ENCODE assay signal across 18 cellular contexts in the genomic region with DNA sequence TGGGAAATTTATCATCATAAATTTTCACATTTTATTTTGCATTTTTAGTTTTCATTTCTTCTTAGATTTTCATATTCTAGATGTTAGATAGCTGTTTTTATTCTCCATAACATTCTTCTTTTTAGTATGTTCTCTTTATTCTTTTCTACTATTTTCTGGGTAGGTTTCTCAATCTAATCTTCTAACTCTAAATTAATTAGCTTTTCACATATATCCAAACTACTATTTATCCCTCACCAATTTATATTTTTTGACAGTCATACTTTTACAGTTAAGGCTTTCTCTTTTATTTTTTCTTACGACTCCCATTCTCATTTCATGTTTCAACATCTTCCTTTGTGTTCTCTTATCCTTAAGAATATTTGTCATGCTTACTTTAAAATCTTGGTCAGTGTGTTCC. TPM values are rescaled to one million over a fixed set of nuclear protein-coding genes. Genes with fewer than 3 reads are reported as not detected.
"Had no signal": no experiment of that assay in that cellular context is flagged by ENCODE, and none has a peak within 500 bp of the region (broad histone marks: within the 10 kb centered on the region; RNA-seq: fewer than 3 reads in every experiment).

No MANE protein-coding gene starts in this region.

RNA-seq across cellular contexts. Expression of a gene that starts 35.9 kb away (rescaled TPM):
- total RNA-seq: natural killer cell, occipital lobe, osteoblast, ovary, posterior vena cava, pulmonary artery endothelial cell, right atrium auricular region, sciatic nerve, stomach, subcutaneous adipose tissue, temporal lobe, thoracic aorta, thyroid gland, tibial nerve, upper lobe of left lung, ureter, vagina had no signal
- polyA plus RNA-seq: neural cell, ovary, stomach had no signal
